Comparison of ENCODE assay signal across 18 cellular contexts in genomic region chr7:35576037-35576573, GRCh38.
"Had no signal": no experiment of that assay in that cellular context is flagged by ENCODE, and none has a peak within 500 bp of the region (broad histone marks: within the 10 kb centered on the region; RNA-seq: fewer than 3 reads in every experiment).

No MANE protein-coding gene starts in this region.

- H3K4me3 ChIP-seq: cardiac muscle cell, gastroesophageal sphincter, heart right ventricle, ovary, tibial nerve, uterus had no signal

- H3K27me3 ChIP-seq: cardiac muscle cell, gastroesophageal sphincter, heart right ventricle, ovary, tibial nerve, uterus had no signal

- H3K36me3 ChIP-seq: cardiac muscle cell, gastroesophageal sphincter, heart right ventricle, ovary, tibial nerve, uterus had no signal

- DNase-seq: activated CD4-positive, alpha-beta memory T cell treated with anti-CD3 and anti-CD28 coated beads for 36 hours; activated CD4-positive, alpha-beta T cell treated with anti-CD3 and anti-CD28 coated beads for 4 hours; activated CD8-positive, alpha-beta memory T cell treated with anti-CD3 and anti-CD28 coated beads, Interleukin-2, amount 10 ng/mL, durations not matched to agents 7 days and 5 days; activated naive CD8-positive, alpha-beta T cell treated with anti-CD3 and anti-CD28 coated beads for 36 hours; amniotic stem cell; effector CD8-positive, alpha-beta T cell; immature natural killer cell; kidney glomerular epithelial cell; natural killer cell; ovary; stimulated activated naive CD4-positive, alpha-beta T cell; uterus had no signal

- H3K9me3 ChIP-seq: ovary, uterus had no signal

- H3K27ac ChIP-seq: cardiac muscle cell, gastroesophageal sphincter, heart right ventricle, ovary, tibial nerve, uterus had no signal

- ATAC-seq: activated CD8-positive, alpha-beta memory T cell treated with anti-CD3 and anti-CD28 coated beads, Interleukin-2, amount 10 ng/mL, durations not matched to agents 7 days and 5 days; esophagus mucosa; gastroesophageal sphincter; natural killer cell; WTC11 had no signal

- H3K4me1 ChIP-seq: gastroesophageal sphincter, tibial nerve, uterus had no signal
